In the genomic region with DNA sequence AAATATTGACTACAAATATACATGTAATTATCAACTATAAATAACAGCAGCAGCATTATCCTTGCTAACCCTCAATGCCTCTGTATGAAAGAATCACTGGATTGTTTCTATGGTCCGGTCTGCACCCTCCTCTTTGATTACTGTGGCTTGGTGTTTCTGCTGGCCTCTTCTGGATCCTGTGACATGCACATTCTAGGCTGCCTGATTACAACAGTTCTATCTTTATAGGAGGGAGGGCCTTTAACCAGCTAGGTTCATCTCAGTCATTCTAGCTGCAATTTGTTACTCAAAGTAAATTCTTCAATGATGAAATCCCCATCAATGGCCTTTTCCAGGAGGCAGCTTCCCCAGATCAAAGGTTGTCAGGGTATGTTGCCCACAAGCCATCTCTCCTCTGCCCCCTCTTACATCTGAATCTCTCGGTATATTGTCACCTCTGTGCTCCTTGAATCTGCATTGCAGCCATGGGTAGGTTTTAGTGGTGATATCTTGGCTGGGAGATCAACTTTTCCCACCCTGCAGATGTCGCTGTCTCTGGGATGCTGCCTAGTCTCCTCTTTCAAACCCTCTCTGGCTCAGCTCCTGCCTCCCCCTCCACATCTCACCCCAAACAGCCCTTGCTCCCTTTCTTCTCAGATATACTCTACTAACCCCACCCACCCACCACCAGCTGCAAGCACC, we compare ENCODE assay signal across 9 cellular contexts.
DNase-seq lines count a peak whose midpoint lies in the region; ATAC-seq and TF ChIP-seq lines count a peak whose summit lies in the region.
"Had no signal": no experiment of that assay in that cellular context is flagged by ENCODE, and none has a peak within 500 bp of the region (broad histone marks: within the 10 kb centered on the region; RNA-seq: fewer than 3 reads in every experiment).

No MANE protein-coding gene starts in this region.

- peaks cover 0 to 5% of the 10 kb centered on the region in 2 donors for H3K4me1 ChIP-seq in right atrium auricular region

- H3K27me3 ChIP-seq in right atrium auricular region = no peaks in the 10 kb centered on the region

- TF ChIP-seq POLR2A in erythroblast (IDR thresholded peaks at IDR 0.05; ENCODE audit: low read length) = no peak

- no peak overlapping the region for H3K27ac Mint-ChIP-seq in Calu3 (ENCODE audit: unreplicated experiment)

- H3K9me3 ChIP-seq in right atrium auricular region = no peaks in the 10 kb centered on the region

- H3K4me1 Mint-ChIP-seq in Calu3 (ENCODE audit: low read depth, unreplicated experiment) = peaks cover 20% of the 10 kb centered on the region

- CTCF ChIA-PET in Calu3 (lab: Charles Lee) = interaction anchor here (1.4 kb wide), 1 partner anchor 30 kb away, joined by 5 read pairs; no protein-coding TSS in a partner anchor

- intact Hi-C loops in Right ventricle myocardium inferior (cut with DNase I) = no loop called here
- intact Hi-C loops in Calu3 (cut with micrococcal nuclease; ENCODE audit: unreplicated experiment) = no loop called here

- no peak overlapping the region for H3K27ac ChIP-seq in right atrium auricular region
- peak overlapping the region; percentile 37 for H3K27ac ChIP-seq in caudate nucleus (ENCODE audit: low read depth, low read length)

- H3K36me3 Mint-ChIP-seq in Calu3 (ENCODE audit: insufficient read depth, unreplicated experiment) = no peaks in the 10 kb centered on the region

- H3K27me3 Mint-ChIP-seq in Calu3 (ENCODE audit: unreplicated experiment) = peaks cover 16% of the 10 kb centered on the region

- no peaks in the 10 kb centered on the region for H3K36me3 ChIP-seq in right atrium auricular region

- no peak overlapping the region for H3K4me3 ChIP-seq in right atrium auricular region

- TF ChIP-seq CTCF in right atrium auricular region (IDR thresholded peaks at IDR 0.05) (peak in 1 of 2 donors; percentile 20), Calu3 (IDR thresholded peaks at IDR 0.05; ENCODE audit: unreplicated experiment) (no peak)

- no peak overlapping the region for H3K4me3 Mint-ChIP-seq in Calu3 (ENCODE audit: low read depth, unreplicated experiment)

- H3K9me3 Mint-ChIP-seq in Calu3 (ENCODE audit: low read depth, unreplicated experiment) = no peaks in the 10 kb centered on the region

- peak; percentile 23 for ATAC-seq in Right ventricle myocardium inferior
- ATAC-seq: SK-N-SH treated with all-trans-retinoic acid at 6 μM for 48 hours had no signal

- no TSS peak for BruUV-seq in Calu3 (replicated peaks; lab: Mats Ljungman, UMichigan)

- DNase-seq in Right ventricle myocardium inferior (ENCODE audit: missing footprints) = no peak
- no peak for DNase-seq in right atrium auricular region (ENCODE audit: low spot score)
- peak in 20 of 61 donors; percentile 7 to 45 (median 18) for DNase-seq in caudate nucleus (lab: John Stamatoyannopoulos, UW)
- DNase-seq in inferior parietal cortex (ENCODE audit: extremely low spot score) = peak; percentile 20
- no peak for DNase-seq in erythroblast (lab: John Stamatoyannopoulos, UW)
- no peak for DNase-seq in Calu3
- DNase-seq in NCI-H1417 (lab: John Stamatoyannopoulos, UW) = no peak
- no peak for DNase-seq in HT-29 (ENCODE audit: low spot score)
